27 cellular contexts compared by ENCODE assay signal in genomic region chr4:53647547-53647946, GRCh38. TPM values are rescaled to one million over a fixed set of nuclear protein-coding genes. Genes with fewer than 3 reads are reported as not detected.
DNase-seq lines count a peak whose midpoint lies in the region; ATAC-seq, FAIRE-seq and TF ChIP-seq lines count a peak whose summit lies in the region.
"Had no signal": no experiment of that assay in that cellular context is flagged by ENCODE, and none has a peak within 500 bp of the region (broad histone marks: within the 10 kb centered on the region; RNA-seq: fewer than 3 reads in every experiment).

No MANE protein-coding gene starts in this region.

- H3K36me3 Mint-ChIP-seq in activated CD4-positive, alpha-beta T cell treated with anti-CD3 and anti-CD28 coated beads for 36 hours (ENCODE audit: low read depth): no peaks in the 10 kb centered on the region
- H3K36me3 Mint-ChIP-seq: activated naive CD8-positive, alpha-beta T cell had no signal

- no TSS peak for BruUV-seq in GM12878 (replicated peaks; lab: Mats Ljungman, UMichigan)

- intact Hi-C loops in GM12878 (cut with micrococcal nuclease; ENCODE audit: unreplicated experiment) (no loop called here), tibial artery (cut with DNase I; ENCODE audit: low total_unique reads) (no loop called here), psoas muscle (cut with DNase I) (no loop called here)
- intact Hi-C loops in activated CD4-positive, alpha-beta T cell treated with anti-CD3 and anti-CD28 coated beads for 36 hours (cut with DNase I, micrococcal nuclease): no loop called here

- TF ChIP-seq RAD21 in GM12878 (IDR thresholded peaks at IDR 0.05; ENCODE audit: insufficient read depth, low read depth, low read length): no peak

- RAD21 ChIA-PET in GM12878 (lab: Charles Lee; ENCODE audit: unreplicated experiment): no interaction called here

- peaks cover 6% of the 10 kb centered on the region; the same call in 1 of the 2 replicates for H3K4me1 ChIP-seq in GM12878 (ENCODE audit: control insufficient read depth, insufficient read depth, low read length)
- no peaks in the 10 kb centered on the region for H3K4me1 ChIP-seq in tibial artery
- no peaks in the 10 kb centered on the region for H3K4me1 ChIP-seq in psoas muscle

- H3K4me3 ChIP-seq in GM12878 (no peak overlapping the region), tibial artery (no peak overlapping the region), psoas muscle (no peak overlapping the region)
- H3K4me3 ChIP-seq: esophagus squamous epithelium, gastroesophageal sphincter, ovary, Peyer's patch, right lobe of liver, stomach had no signal

- DNase-seq in MV-4-11 (lab: John Stamatoyannopoulos, UW) (peak; percentile 80), GM12878 (ENCODE audit: low read depth, low spot score) (no peak), tibial artery (no peak), psoas muscle (no peak)
- no peak for DNase-seq in activated CD4-positive, alpha-beta T cell treated with anti-CD3 and anti-CD28 coated beads for 36 hours
- DNase-seq: activated CD4-positive, alpha-beta T cell treated with anti-CD3 and anti-CD28 coated beads, Interleukin-2, amount 50 U/mL, for 1 hour; C1 segment of cervical spinal cord; Calu3; effector memory CD8-positive, alpha-beta T cell; esophagus squamous epithelium; GOT3; KBM-7; MM.1S; NCI-H1694 treated with DMSO at 0.1 percent for 48 hours; ovary; right lobe of liver; stomach; T-helper 17 cell had no signal

- H3K9me3 ChIP-seq in GM12878 (replicated peaks; ENCODE audit: control insufficient read depth, insufficient read depth, low read length) (no peaks in the 10 kb centered on the region; the same call in 2 of the 3 replicates), tibial artery (no peaks in the 10 kb centered on the region), psoas muscle (no peaks in the 10 kb centered on the region)
- H3K9me3 ChIP-seq: esophagus squamous epithelium, gastroesophageal sphincter, ovary, Peyer's patch, right lobe of liver, stomach had no signal

- H3K9me3 Mint-ChIP-seq in activated CD4-positive, alpha-beta T cell treated with anti-CD3 and anti-CD28 coated beads for 36 hours (ENCODE audit: low read depth): no peaks in the 10 kb centered on the region
- H3K9me3 Mint-ChIP-seq: nephron had no signal

- no peaks in the 10 kb centered on the region for H4K20me1 ChIP-seq in GM12878 (ENCODE audit: control insufficient read depth, insufficient read depth)

- H3K27me3 ChIP-seq in GM12878 (replicated peaks in 1 of 2; ENCODE audit: control insufficient read depth in 2 of 2, insufficient read depth in 2 of 2, low read length in 1 of 2): no peaks in the 10 kb centered on the region
- H3K27me3 ChIP-seq in tibial artery: no peaks in the 10 kb centered on the region
- no peaks in the 10 kb centered on the region for H3K27me3 ChIP-seq in psoas muscle (ENCODE audit: insufficient read depth in 3 of 3, low read length in 2 of 3)
- H3K27me3 ChIP-seq: esophagus squamous epithelium, gastroesophageal sphincter, ovary, Peyer's patch, right lobe of liver, stomach had no signal

- TF ChIP-seq EP300 in GM12878 (IDR thresholded peaks at IDR 0.05; ENCODE audit: borderline replicate concordance in 1 of 2, control insufficient read depth in 1 of 2, low read depth in 2 of 2, low read length in 2 of 2): no peak

- H3K36me3 ChIP-seq in GM12878 (ENCODE audit: control insufficient read depth in 2 of 2, insufficient read depth in 2 of 2, low read length in 1 of 2): no peaks in the 10 kb centered on the region
- H3K36me3 ChIP-seq in tibial artery: no peaks in the 10 kb centered on the region
- H3K36me3 ChIP-seq in psoas muscle (ENCODE audit: insufficient read depth in 1 of 2, low read depth in 1 of 2): no peaks in the 10 kb centered on the region
- H3K36me3 ChIP-seq: esophagus squamous epithelium, gastroesophageal sphincter, ovary, Peyer's patch, right lobe of liver, stomach had no signal

- no peak overlapping the region for H2AFZ ChIP-seq in GM12878 (ENCODE audit: control insufficient read depth, low read depth, low read length)

- WGBS in GM12878 (ENCODE audit: insufficient coverage, insufficient replicate concordance, low lambda C conversion rate, missing lambda C conversion rate): 64% methylated on average over 5 of the region's 5 CpGs
- 78 to 91% (median 90%) methylated on average over 5 of the region's 5 CpGs for WGBS in psoas muscle, 3 donors

- no peak overlapping the region for H3K4me3 Mint-ChIP-seq in activated CD4-positive, alpha-beta T cell treated with anti-CD3 and anti-CD28 coated beads for 36 hours
- H3K4me3 Mint-ChIP-seq: activated naive CD8-positive, alpha-beta T cell; effector memory CD8-positive, alpha-beta T cell; nephron; T-helper 17 cell had no signal

- ATAC-seq in GM19025 (IDR thresholded peaks at IDR 0.05; ENCODE audit: low read depth, unreplicated experiment) (peak; percentile 68), HG02642 (IDR thresholded peaks at IDR 0.05; ENCODE audit: poor library complexity, unreplicated experiment) (peak; percentile 56), GM12878 (peak; percentile 70), GM18520 (IDR thresholded peaks at IDR 0.05; ENCODE audit: unreplicated experiment) (no peak), psoas muscle (no peak)
- ATAC-seq in activated CD4-positive, alpha-beta T cell treated with anti-CD3 and anti-CD28 coated beads for 36 hours: no peak
- ATAC-seq: effector memory CD8-positive, alpha-beta T cell; T-helper 17 cell had no signal

- no peak overlapping the region for H3K9ac ChIP-seq in GM12878 (ENCODE audit: control insufficient read depth, insufficient read depth, low read length)

- TF ChIP-seq POLR2A in GM12878 (IDR thresholded peaks at IDR 0.05; ENCODE audit: low read depth, low read length): no peak

- H3K79me2 ChIP-seq in GM12878 (ENCODE audit: control insufficient read depth, insufficient read depth, low read length): no peaks in the 10 kb centered on the region

- POLR2A ChIA-PET in GM12878 (lab: Charles Lee): no interaction called here
- POLR2A ChIA-PET in activated CD4-positive, alpha-beta T cell treated with anti-CD3 and anti-CD28 coated beads for 36 hours (lab: Charles Lee): no interaction called here

- SMC1A ChIA-PET in GM12878 (lab: Charles Lee; ENCODE audit: uncharacterized antibody, unreplicated experiment): no interaction called here

- FAIRE-seq in GM12878 (lab: Jason Lieb, UNC): no peak
- FAIRE-seq: islet of Langerhans had no signal

- H3K4me1 Mint-ChIP-seq in activated CD4-positive, alpha-beta T cell treated with anti-CD3 and anti-CD28 coated beads for 36 hours: no peaks in the 10 kb centered on the region
- H3K4me1 Mint-ChIP-seq: T-helper 17 cell had no signal

- TF ChIP-seq CTCF in GM12878 (IDR thresholded peaks at IDR 0.05 in 2 of 3, conservative IDR thresholded peaks at IDR 0.05 in 1 of 3; ENCODE audit: control insufficient read depth in 2 of 3, extremely low read depth in 1 of 3, insufficient read depth in 1 of 3, low read depth in 3 of 3, low read length in 3 of 3) (no peak), tibial artery (IDR thresholded peaks at IDR 0.05) (no peak), psoas muscle (IDR thresholded peaks at IDR 0.05) (no peak)

- in situ Hi-C loops in GM12878 (cut with MboI): loop anchor here (10.0 kb wide), 1 partner anchor 57 kb away; no protein-coding TSS in a partner anchor

- H3K27ac ChIP-seq in GM12878 (ENCODE audit: control insufficient read depth, insufficient read depth) (no peak overlapping the region), tibial artery (no peak overlapping the region), psoas muscle (no peak overlapping the region)
- H3K27ac ChIP-seq: gastroesophageal sphincter, ovary, right lobe of liver had no signal

- CTCF ChIA-PET in GM12878 (lab: Yijun Ruan, JAX): no interaction called here
- CTCF ChIA-PET in activated CD4-positive, alpha-beta T cell treated with anti-CD3 and anti-CD28 coated beads for 36 hours (lab: Charles Lee): no interaction called here

- no peak overlapping the region for H3K4me2 ChIP-seq in GM12878 (ENCODE audit: control insufficient read depth, insufficient read depth)

- H3K27me3 Mint-ChIP-seq in activated CD4-positive, alpha-beta T cell treated with anti-CD3 and anti-CD28 coated beads for 36 hours: peaks cover 10% of the 10 kb centered on the region

- no peak overlapping the region for H3K27ac Mint-ChIP-seq in activated CD4-positive, alpha-beta T cell treated with anti-CD3 and anti-CD28 coated beads for 36 hours
- H3K27ac Mint-ChIP-seq: activated naive CD8-positive, alpha-beta T cell; effector memory CD8-positive, alpha-beta T cell; T-helper 17 cell had no signal

TF ChIP-seq in GM12878, 131 proteins besides CTCF, POLR2A, EP300 and RAD21 (continues in another document):
- TF ChIP-seq TCF7 (IDR thresholded peaks at IDR 0.05; ENCODE audit: borderline replicate concordance) (no peak), JUND (IDR thresholded peaks at IDR 0.05; ENCODE audit: low read depth, low read length) (no peak)

RNA-seq across cellular contexts. Expression of gene LNX1, which starts 56.3 kb away (rescaled TPM):
- total RNA-seq in GM12878 (2013; cell fraction: nucleolus; rRNA removed): 1.5 and 1.6 TPM in 2 replicates
- total RNA-seq in GM12878 (2014; rRNA removed) (1.4 and 2.2 TPM in 2 replicates), GM12878 (2014; rRNA removed; fragmentation: Illumina TruSeq; extraction: Trizol) (0.92 and 1.0 TPM in 2 replicates), GM12878 (2021) (1.4 and 1.5 TPM in 2 replicates), psoas muscle (10 to 100 TPM in 1 of 4 donors, 1 to 10 TPM in 3; 2.1 to 13.9 (median 3.9) TPM)
- 0.26 TPM for polyA plus RNA-seq in GM12878 (2011; ENCODE audit: low read depth)
- polyA plus RNA-seq in GM12878 (2011; rRNA removed) (0.53 and 0.81 TPM in 2 replicates), GM12878 (2014; fragmentation: Illumina TruSeq; extraction: Trizol) (1.1 and 1.3 TPM in 2 replicates), GM12878 (2014; fragmentation: Nextera tagmentation; extraction: Ambion mirVana) (1 to 10 TPM in 1 of 2 experiments, under 1 TPM in 1; 0.88 to 1.2 TPM), GM12878 (2014; rRNA removed) (0.53 and 1.1 TPM in 2 replicates), GM12878 (2016; fragmentation: Nextera tagmentation; extraction: Ambion mirVana) (under 1 TPM; 0.72 to 0.79 TPM), psoas muscle (1 to 10 TPM; 2.8 to 4.9 (median 4.3) TPM)
- polyA plus RNA-seq in GM12878 (2011; cell fraction: cytosol; rRNA removed): 0.76 and 1.0 TPM in 2 replicates
- 2.3 and 2.7 TPM in 2 replicates for polyA plus RNA-seq in GM12878 (2011; cell fraction: nucleus; rRNA removed)
- 0.30 and 0.73 TPM in 2 replicates for polyA plus RNA-seq in GM12878 (2012)
- 0.98 and 3.6 TPM in 2 replicates for polyA minus RNA-seq in GM12878 (2011; rRNA and poly(A)+ RNA removed)
- 1.3 TPM in 1 of 2 replicates, not detected in the other for polyA minus RNA-seq in GM12878 (2011; cell fraction: cytosol; rRNA and poly(A)+ RNA removed)
- 0.73 and 1.1 TPM in 2 replicates for polyA minus RNA-seq in GM12878 (2011; cell fraction: nucleus; rRNA and poly(A)+ RNA removed)
- total RNA-seq in activated CD4-positive, alpha-beta T cell treated with anti-CD3 and anti-CD28 coated beads for 36 hours: not detected
- total RNA-seq: mononuclear cell, T-helper 17 cell had no signal

Comparison
In these comparisons a context has a peak if more than half of its experiments do, and no peak if none do; other contexts are left out.
1. ATAC-seq: peak in GM19025 (single experiment), HG02642 (single experiment) and GM12878 (single experiment); none in GM18520 (single experiment), activated CD4-positive, alpha-beta T cell treated with anti-CD3 and anti-CD28 coated beads for 36 hours (single experiment) and psoas muscle (0 of 4).